In genomic region chr4:147408189-147408588, GRCh38 we compare ENCODE assay signal across 24 cellular contexts.
"Had no signal": no experiment of that assay in that cellular context is flagged by ENCODE, and none has a peak within 500 bp of the region (broad histone marks: within the 10 kb centered on the region; RNA-seq: fewer than 3 reads in every experiment).

No MANE protein-coding gene starts in this region.

- H3K4me1 ChIP-seq: esophagus muscularis mucosa, prostate gland, SJSA1, upper lobe of left lung had no signal

- H3K4me3 ChIP-seq: esophagus muscularis mucosa, prostate gland, SJSA1, upper lobe of left lung had no signal

- H3K9me3 Mint-ChIP-seq: activated CD4-positive, alpha-beta T cell treated with anti-CD3 and anti-CD28 coated beads, Interleukin-2, amount 10 ng/mL, durations not matched to agents 7 days and 5 days; activated T-cell treated with anti-CD3 and anti-CD28 coated beads, Interleukin-2, amount 50 U/mL, for 24 hours; activated T-helper 2 cell treated with anti-CD3 and anti-CD28 coated beads, Interferon-gamma antibody, Interleukin-2, Interleukin-4, amounts not matched to agents 10 μg/mL and 5 μg/mL and 100 μg/mL, durations not matched to agents 14 hours and 24 hours and 36 hours had no signal

- H3K27ac ChIP-seq: brain microvascular endothelial cell, esophagus muscularis mucosa, prostate gland, SJSA1, upper lobe of left lung had no signal

- H3K27me3 Mint-ChIP-seq: activated CD4-positive, alpha-beta T cell treated with anti-CD3 and anti-CD28 coated beads, Interleukin-2, amount 10 ng/mL, durations not matched to agents 7 days and 5 days; activated T-cell treated with anti-CD3 and anti-CD28 coated beads, Interleukin-2, amount 50 U/mL, for 24 hours had no signal

- H3K27me3 ChIP-seq: brain microvascular endothelial cell, esophagus muscularis mucosa, SJSA1, upper lobe of left lung had no signal

- H3K27ac Mint-ChIP-seq: activated CD4-positive, alpha-beta T cell treated with anti-CD3 and anti-CD28 coated beads, Interleukin-2, amount 10 ng/mL, durations not matched to agents 7 days and 5 days; activated CD8-positive, alpha-beta T cell treated with anti-CD3 and anti-CD28 coated beads, Interleukin-2, amount 10 ng/mL, durations not matched to agents 7 days and 5 days; activated T-cell treated with anti-CD3 and anti-CD28 coated beads, Interleukin-2, amount 50 U/mL, for 24 hours; activated T-helper 2 cell treated with anti-CD3 and anti-CD28 coated beads, Interferon-gamma antibody, Interleukin-2, Interleukin-4, amounts not matched to agents 10 μg/mL and 5 μg/mL and 100 μg/mL, durations not matched to agents 14 hours and 24 hours and 36 hours; nephron progenitor cell; T-helper 1 cell treated with Interleukin-12 subunit alpha and Interleukin-12 subunit beta and Interleukin-4 antibody, amounts not matched to agents 30 μg/mL and 1 μg/mL, for 36 hours had no signal

- H3K4me1 Mint-ChIP-seq: activated CD4-positive, alpha-beta T cell treated with anti-CD3 and anti-CD28 coated beads, Interleukin-2, amount 10 ng/mL, durations not matched to agents 7 days and 5 days; nephron progenitor cell had no signal

- DNase-seq: activated CD4-positive, alpha-beta T cell treated with anti-CD3 and anti-CD28 coated beads, Interleukin-2, amount 10 ng/mL, durations not matched to agents 7 days and 5 days; activated CD8-positive, alpha-beta T cell treated with anti-CD3 and anti-CD28 coated beads, Interleukin-2, amount 10 ng/mL, durations not matched to agents 7 days and 5 days; activated naive CD4-positive, alpha-beta T cell treated with Interleukin-2 at 50 U/mL for 16 hours; activated T-cell treated with anti-CD3 and anti-CD28 coated beads, Interleukin-2, amount 50 U/mL, for 24 hours; anterior cingulate cortex; brain microvascular endothelial cell; cerebellar nuclear complex; dermis blood vessel endothelial cell; effector memory CD4-positive, alpha-beta T cell; foreskin fibroblast; hypothalamus; islet precursor cell; mammary epithelial cell; nephron progenitor cell; occipital lobe; stimulated activated CD4-positive, alpha-beta T cell treated with anti-CD3 and anti-CD28 coated beads, Interleukin-2, amount 100 ng/mL, for 24 hours; stimulated activated naive CD8-positive, alpha-beta T cell treated with anti-CD3 and anti-CD28 coated beads, Interleukin-15, Interleukin-2, amounts not matched to agents 100 U/mL and 50 U/mL, for 24 hours; upper lobe of left lung had no signal

- H3K9me3 ChIP-seq: prostate gland, SJSA1 had no signal

- H3K4me3 Mint-ChIP-seq: activated CD4-positive, alpha-beta T cell treated with anti-CD3 and anti-CD28 coated beads, Interleukin-2, amount 10 ng/mL, durations not matched to agents 7 days and 5 days; activated CD8-positive, alpha-beta T cell treated with anti-CD3 and anti-CD28 coated beads, Interleukin-2, amount 10 ng/mL, durations not matched to agents 7 days and 5 days; activated T-cell treated with anti-CD3 and anti-CD28 coated beads, Interleukin-2, amount 50 U/mL, for 24 hours; nephron progenitor cell; T-helper 1 cell treated with Interleukin-12 subunit alpha and Interleukin-12 subunit beta and Interleukin-4 antibody, amounts not matched to agents 30 μg/mL and 1 μg/mL, for 36 hours had no signal

- ATAC-seq: activated CD4-positive, CD25-positive, alpha-beta regulatory T cell treated with anti-CD3 and anti-CD28 coated beads, Interleukin-2, amount 50 U/mL, for 24 hours; activated CD8-positive, alpha-beta T cell treated with anti-CD3 and anti-CD28 coated beads, Interleukin-2, amount 10 ng/mL, durations not matched to agents 7 days and 5 days; stimulated activated naive CD8-positive, alpha-beta T cell treated with anti-CD3 and anti-CD28 coated beads, Interleukin-15, Interleukin-2, amounts not matched to agents 100 U/mL and 50 U/mL, for 24 hours had no signal

- H3K36me3 ChIP-seq: brain microvascular endothelial cell, esophagus muscularis mucosa, prostate gland, SJSA1, upper lobe of left lung had no signal
